9 cellular contexts compared by ENCODE assay signal in genomic region chr11:96307748-96308133, GRCh38. TPM values are rescaled to one million over a fixed set of nuclear protein-coding genes. Genes with fewer than 3 reads are reported as not detected.
DNase-seq lines count a peak whose midpoint lies in the region; ATAC-seq and TF ChIP-seq lines count a peak whose summit lies in the region.
"Had no signal": no experiment of that assay in that cellular context is flagged by ENCODE, and none has a peak within 500 bp of the region (broad histone marks: within the 10 kb centered on the region; RNA-seq: fewer than 3 reads in every experiment).

No MANE protein-coding gene starts in this region.

- H4K91ac ChIP-seq in trophoblast cell (ENCODE audit: low read depth, low read length), result no peak overlapping the region

- peak overlapping the region; percentile 91 for H3K27ac ChIP-seq in Panc1 (ENCODE audit: low read length)
- peak overlapping the region; percentile 3 for H3K27ac ChIP-seq in trophoblast cell (ENCODE audit: low read depth, low read length)
- H3K27ac ChIP-seq: neutrophil had no signal

- no peak overlapping the region for H3K14ac ChIP-seq in trophoblast cell (ENCODE audit: low read length)

- H4K12ac ChIP-seq in trophoblast cell (ENCODE audit: low read depth, low read length), result no peak overlapping the region

- no TSS peak for BruUV-seq in Panc1 (replicated peaks; lab: Mats Ljungman, UMichigan)

- H3K9ac ChIP-seq in trophoblast cell (ENCODE audit: low read length), result no peak overlapping the region

- in situ Hi-C loops in Panc1 (cut with HindIII; ENCODE audit: low pct_unique_long_range_greater_than_20kb, low sequenced_read_pairs), result no loop called here

- H3K18ac ChIP-seq in trophoblast cell (ENCODE audit: low read length), result no peak overlapping the region

- no peak overlapping the region for H4K8ac ChIP-seq in trophoblast cell (ENCODE audit: low read depth, low read length)

- H2BK12ac ChIP-seq in trophoblast cell (ENCODE audit: low read length), result no peak overlapping the region

- no peak overlapping the region for H3K23ac ChIP-seq in trophoblast cell (ENCODE audit: low read length)

- intact Hi-C loops in Panc1 (cut with micrococcal nuclease; ENCODE audit: unreplicated experiment), result no loop called here

- H3K27ac Mint-ChIP-seq in activated CD8-positive, alpha-beta memory T cell treated with anti-CD3 and anti-CD28 coated beads, Interleukin-2, amount 10 ng/mL, durations not matched to agents 7 days and 5 days, result no peak overlapping the region

- H3K4me2 ChIP-seq in trophoblast cell (ENCODE audit: low read length), result peak overlapping the region; percentile 32

- no peaks in the 10 kb centered on the region for H3K9me3 ChIP-seq in Panc1 (ENCODE audit: control insufficient read depth, insufficient read depth, low read depth, low read length)
- no peaks in the 10 kb centered on the region for H3K9me3 ChIP-seq in trophoblast cell (ENCODE audit: insufficient read depth, low read depth, low read length)
- H3K9me3 ChIP-seq: neutrophil had no signal

- peak overlapping the region; percentile 27 to 59 for H3K4me3 ChIP-seq in Panc1 (ENCODE audit: low read depth in 2 of 2, low read length in 2 of 2)
- no peak overlapping the region for H3K4me3 ChIP-seq in trophoblast cell (ENCODE audit: low read depth, low read length)

- peaks cover 2% of the 10 kb centered on the region for H3K79me2 ChIP-seq in trophoblast cell (ENCODE audit: control insufficient read depth, insufficient read depth, low read length, poor library complexity)

- H2AFZ ChIP-seq in trophoblast cell (ENCODE audit: insufficient read depth, low read length, poor library complexity), result no peak overlapping the region

- no CpG with 5 or more reads among the region's 3 CpGs for WGBS in trophoblast cell (ENCODE audit: extremely low coverage, insufficient coverage, insufficient read length)

- H3K36me3 Mint-ChIP-seq in activated CD8-positive, alpha-beta memory T cell treated with anti-CD3 and anti-CD28 coated beads, Interleukin-2, amount 10 ng/mL, durations not matched to agents 7 days and 5 days, result peaks cover 21% of the 10 kb centered on the region

- peaks cover 29% of the 10 kb centered on the region for H3K4me1 Mint-ChIP-seq in activated CD8-positive, alpha-beta memory T cell treated with anti-CD3 and anti-CD28 coated beads, Interleukin-2, amount 10 ng/mL, durations not matched to agents 7 days and 5 days

- TF ChIP-seq CTCF in Panc1 (IDR thresholded peaks at IDR 0.05), result no peak

- H3K36me3 ChIP-seq in Panc1 (ENCODE audit: control insufficient read depth, insufficient read depth, low read length) (no peaks in the 10 kb centered on the region), trophoblast cell (ENCODE audit: control insufficient read depth in 1 of 2, insufficient read depth in 2 of 2, low read length in 2 of 2) (peaks cover 0 to 2% of the 10 kb centered on the region in 2 experiments)
- H3K36me3 ChIP-seq: neutrophil had no signal

- peaks cover 76% of the 10 kb centered on the region for H3K4me1 ChIP-seq in Panc1 (ENCODE audit: control insufficient read depth, insufficient read depth, low read length)
- H3K4me1 ChIP-seq in trophoblast cell (ENCODE audit: control insufficient read depth in 1 of 2, insufficient read depth in 2 of 2, low read length in 2 of 2), result peaks cover 3 to 10% of the 10 kb centered on the region in 2 experiments

- H2BK5ac ChIP-seq in trophoblast cell (ENCODE audit: low read depth, low read length, poor library complexity), result no peak overlapping the region

- POLR2A ChIA-PET in Panc1 (lab: Charles Lee), result interaction anchor here (0.7 to 2.0 kb wide), 4 partner anchors 28 to 76 kb away, joined by 3 to 13 read pairs (median 6); partner anchors contain the start of gene MAML2

- H3K9me3 Mint-ChIP-seq in activated CD8-positive, alpha-beta memory T cell treated with anti-CD3 and anti-CD28 coated beads, Interleukin-2, amount 10 ng/mL, durations not matched to agents 7 days and 5 days (ENCODE audit: low read depth), result no peaks in the 10 kb centered on the region

- H3K27me3 ChIP-seq in Panc1 (ENCODE audit: control insufficient read depth, insufficient read depth, low read length) (no peaks in the 10 kb centered on the region), trophoblast cell (ENCODE audit: insufficient read depth, low read length) (no peaks in the 10 kb centered on the region)
- H3K27me3 ChIP-seq: neutrophil had no signal

- H3K79me1 ChIP-seq in trophoblast cell (ENCODE audit: low read length), result peaks cover 2% of the 10 kb centered on the region

- H2BK120ac ChIP-seq in trophoblast cell (ENCODE audit: insufficient read depth, low read length, poor library complexity), result no peak overlapping the region

- peak; percentile 79 for ATAC-seq in Panc1
- peak; percentile 44 for ATAC-seq in esophagus mucosa
- no peak for ATAC-seq in GM18519 (IDR thresholded peaks at IDR 0.05; ENCODE audit: low FRiP score, unreplicated experiment)
- ATAC-seq in HG02885 (IDR thresholded peaks at IDR 0.05; ENCODE audit: poor library complexity, unreplicated experiment), result no peak
- ATAC-seq in activated CD8-positive, alpha-beta memory T cell treated with anti-CD3 and anti-CD28 coated beads, Interleukin-2, amount 10 ng/mL, durations not matched to agents 7 days and 5 days, result no peak
- ATAC-seq in GM19455 (IDR thresholded peaks at IDR 0.05; ENCODE audit: unreplicated experiment), result no peak

- CTCF ChIA-PET in Panc1 (lab: Charles Lee), result interaction anchor here (1.0 to 2.2 kb wide), 3 partner anchors 34 to 82 kb away, joined by 3 to 8 read pairs (median 5); partner anchors contain the start of genes CCDC82, JRKL and MAML2
- CTCF ChIA-PET in activated CD8-positive, alpha-beta memory T cell treated with anti-CD3 and anti-CD28 coated beads, Interleukin-2, amount 10 ng/mL, durations not matched to agents 7 days and 5 days (lab: Charles Lee), result interaction anchor here (1.4 kb wide), 1 partner anchor 35 kb away, joined by 4 read pairs; the partner anchor contains the start of gene MAML2

- peak overlapping the region; percentile 40 for H3K4ac ChIP-seq in trophoblast cell (ENCODE audit: low read depth, low read length)

- no peaks in the 10 kb centered on the region for H3K27me3 Mint-ChIP-seq in activated CD8-positive, alpha-beta memory T cell treated with anti-CD3 and anti-CD28 coated beads, Interleukin-2, amount 10 ng/mL, durations not matched to agents 7 days and 5 days

- no peak overlapping the region for H3K4me3 Mint-ChIP-seq in activated CD8-positive, alpha-beta memory T cell treated with anti-CD3 and anti-CD28 coated beads, Interleukin-2, amount 10 ng/mL, durations not matched to agents 7 days and 5 days

- no peak overlapping the region for H2AK5ac ChIP-seq in trophoblast cell (ENCODE audit: low read length)

- peak; percentile 50 for DNase-seq in DMS 273 (lab: John Stamatoyannopoulos, UW; ENCODE audit: unreplicated experiment)
- peak; percentile 84 for DNase-seq in Panc1 (ENCODE audit: low read depth, low spot score)
- DNase-seq in trophoblast cell, result no peak
- no peak for DNase-seq in activated CD8-positive, alpha-beta memory T cell treated with anti-CD3 and anti-CD28 coated beads, Interleukin-2, amount 10 ng/mL, durations not matched to agents 7 days and 5 days

RNA-seq across cellular contexts. Expression of gene MAML2, which starts 35.3 kb away (rescaled TPM):
- total RNA-seq in Panc1 (2021; ENCODE audit: unreplicated experiment) (2.9 TPM), esophagus mucosa (4.5 TPM)
- 1.9 TPM for polyA plus RNA-seq in Panc1 (2012; ENCODE audit: insufficient read length)
- 35.1 and 38.4 TPM in 2 replicates for polyA plus RNA-seq in trophoblast cell (2013)
- total RNA-seq in activated CD8-positive, alpha-beta memory T cell treated with anti-CD3 and anti-CD28 coated beads, Interleukin-2, amount 10 ng/mL, durations not matched to agents 7 days and 5 days, result 10 to 100 TPM; 12.7 to 14.5 TPM

Comparison
In these comparisons a context has a peak if more than half of its experiments do, and no peak if none do; other contexts are left out.
1. DNase-seq: peak in DMS 273 (single experiment) and Panc1 (single experiment); none in trophoblast cell (0 of 2) and activated CD8-positive, alpha-beta memory T cell treated with anti-CD3 and anti-CD28 coated beads, Interleukin-2, amount 10 ng/mL, durations not matched to agents 7 days and 5 days (single experiment).
2. ATAC-seq: peak in Panc1 (single experiment) and esophagus mucosa (single experiment); none in GM18519 (single experiment), HG02885 (single experiment), activated CD8-positive, alpha-beta memory T cell treated with anti-CD3 and anti-CD28 coated beads, Interleukin-2, amount 10 ng/mL, durations not matched to agents 7 days and 5 days (single experiment) and GM19455 (single experiment).